ENCODE assay signal across 1 cellular context in the genomic region with DNA sequence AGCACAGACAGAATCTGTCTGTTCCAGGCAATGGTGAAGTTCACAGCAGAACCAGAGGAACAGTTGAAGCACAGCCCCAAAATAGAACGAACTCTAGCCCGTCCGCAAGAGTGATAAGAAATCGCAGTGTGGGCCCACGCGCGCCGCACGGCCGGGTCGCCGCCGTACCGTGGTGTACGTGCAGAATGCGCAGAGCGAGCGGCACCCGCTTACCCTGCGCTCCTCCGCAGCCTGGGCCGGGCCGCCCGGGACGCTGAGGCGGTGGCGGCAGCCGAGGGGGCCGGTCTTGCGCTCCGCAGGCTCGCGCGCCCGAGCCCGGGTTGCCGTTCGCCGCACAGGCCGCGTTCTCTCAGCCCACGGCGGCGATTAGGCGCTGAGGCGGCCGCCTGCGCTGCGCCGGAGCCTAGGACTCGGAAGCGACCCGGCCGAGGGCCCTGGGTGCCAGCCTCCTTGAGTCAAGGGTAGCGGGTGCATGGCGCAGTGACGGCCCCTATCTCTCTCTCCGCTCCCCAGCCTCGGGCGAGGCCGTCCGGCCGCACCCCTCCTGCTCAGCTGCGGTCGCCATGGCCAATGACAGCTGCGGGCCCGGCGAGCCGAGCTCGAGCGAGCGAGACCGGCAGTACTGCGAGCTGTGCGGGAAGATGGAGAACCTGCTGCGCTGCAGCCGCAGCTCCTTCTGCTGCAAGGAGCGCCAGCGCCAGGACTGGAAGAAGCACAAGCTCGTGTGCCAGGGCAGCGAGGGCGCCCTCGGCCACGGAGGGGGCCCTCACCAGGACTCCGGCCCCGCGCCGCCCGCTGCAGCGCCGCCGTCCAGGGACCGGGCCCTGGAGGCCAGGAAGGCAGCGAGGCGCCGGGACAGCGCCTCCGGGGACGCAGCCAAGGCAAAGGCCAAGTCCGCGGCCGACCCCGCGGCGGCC.
TF ChIP-seq lines count a peak whose summit lies in the region.

No MANE protein-coding gene starts in this region.

TF ChIP-seq in H1, 55 proteins besides CTCF, POLR2A, EP300 and RAD21 (continued from another document):
- TF ChIP-seq CREB1 (IDR thresholded peaks at IDR 0.05) (0 out of 2 replicates have a peak, but pooled peaks have one; percentile 7), NRF1 (IDR thresholded peaks at IDR 0.05; ENCODE audit: low read depth, low read length) (no peak), TAF7 (optimal IDR thresholded peaks at IDR 0.05; ENCODE audit: borderline replicate concordance, low read depth, low read length) (no peak), RFX5 (IDR thresholded peaks at IDR 0.05; ENCODE audit: borderline replicate concordance, low read depth, low read length) (no peak), SRF (IDR thresholded peaks at IDR 0.05; ENCODE audit: low read depth, low read length) (no peak), RBBP5 (IDR thresholded peaks at IDR 0.05; ENCODE audit: borderline replicate concordance, low read depth, low read length) (peak; percentile 84), SP1 (IDR thresholded peaks at IDR 0.05; ENCODE audit: low read depth, low read length) (no peak), CHD1 (IDR thresholded peaks at IDR 0.05; ENCODE audit: low read depth, low read length) (no peak), YY1 (IDR thresholded peaks at IDR 0.05; ENCODE audit: low read depth, low read length) (peak; percentile 31; the same call in 1 of the 2 replicates), POLR2AphosphoS5 (IDR thresholded peaks at IDR 0.05; ENCODE audit: low read depth, low read length) (no peak), NANOG (IDR thresholded peaks at IDR 0.05; ENCODE audit: insufficient read depth, low read depth, low read length, poor library complexity, severe bottlenecking) (no peak), TAF1 (IDR thresholded peaks at IDR 0.05; ENCODE audit: low read depth, low read length) (0 out of 2 replicates have a peak, but pooled peaks have one; percentile 6), GABPA (IDR thresholded peaks at IDR 0.05; ENCODE audit: borderline replicate concordance, insufficient read depth, low read length) (peak; percentile 69), GTF2F1 (IDR thresholded peaks at IDR 0.05; ENCODE audit: borderline replicate concordance, low read depth, low read length) (no peak), CBX5 (IDR thresholded peaks at IDR 0.05; ENCODE audit: low read depth, low read length) (no peak), TEAD4 (IDR thresholded peaks at IDR 0.05; ENCODE audit: low read depth, low read length) (no peak), TBP (IDR thresholded peaks at IDR 0.05; ENCODE audit: low read depth, low read length) (peak; percentile 11; the same call in 1 of the 2 replicates), KDM4A (IDR thresholded peaks at IDR 0.05; ENCODE audit: low read depth, low read length, severe bottlenecking) (peak; percentile 64), BACH1 (IDR thresholded peaks at IDR 0.05; ENCODE audit: low read length) (no peak), SIX5 (IDR thresholded peaks at IDR 0.05; ENCODE audit: low read depth, low read length) (no peak), EGR1 (IDR thresholded peaks at IDR 0.05; ENCODE audit: borderline replicate concordance, low read depth, low read length) (no peak), SIRT6 (IDR thresholded peaks at IDR 0.05; ENCODE audit: low read length) (no peak), SAP30 (IDR thresholded peaks at IDR 0.05; ENCODE audit: insufficient read depth, insufficient replicate concordance, low read length) (no peak), JUND (IDR thresholded peaks at IDR 0.05; ENCODE audit: low read length) (no peak), HDAC2 (IDR thresholded peaks at IDR 0.05; ENCODE audit: borderline replicate concordance in 1 of 2, low read depth in 2 of 2, low read length in 2 of 2) (no peak)
- TF ChIP-seq, protein P1, sequence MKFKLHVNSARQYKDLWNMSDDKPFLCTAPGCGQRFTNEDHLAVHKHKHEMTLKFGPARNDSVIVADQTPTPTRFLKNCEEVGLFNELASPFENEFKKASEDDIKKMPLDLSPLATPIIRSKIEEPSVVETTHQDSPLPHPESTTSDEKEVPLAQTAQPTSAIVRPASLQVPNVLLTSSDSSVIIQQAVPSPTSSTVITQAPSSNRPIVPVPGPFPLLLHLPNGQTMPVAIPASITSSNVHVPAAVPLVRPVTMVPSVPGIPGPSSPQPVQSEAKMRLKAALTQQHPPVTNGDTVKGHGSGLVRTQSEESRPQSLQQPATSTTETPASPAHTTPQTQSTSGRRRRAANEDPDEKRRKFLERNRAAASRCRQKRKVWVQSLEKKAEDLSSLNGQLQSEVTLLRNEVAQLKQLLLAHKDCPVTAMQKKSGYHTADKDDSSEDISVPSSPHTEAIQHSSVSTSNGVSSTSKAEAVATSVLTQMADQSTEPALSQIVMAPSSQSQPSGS (IDR thresholded peaks at IDR 0.05; ENCODE audit: low read length) = no peak
- TF ChIP-seq, protein P2, sequence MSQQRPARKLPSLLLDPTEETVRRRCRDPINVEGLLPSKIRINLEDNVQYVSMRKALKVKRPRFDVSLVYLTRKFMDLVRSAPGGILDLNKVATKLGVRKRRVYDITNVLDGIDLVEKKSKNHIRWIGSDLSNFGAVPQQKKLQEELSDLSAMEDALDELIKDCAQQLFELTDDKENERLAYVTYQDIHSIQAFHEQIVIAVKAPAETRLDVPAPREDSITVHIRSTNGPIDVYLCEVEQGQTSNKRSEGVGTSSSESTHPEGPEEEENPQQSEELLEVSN (IDR thresholded peaks at IDR 0.05) = no peak
- TF ChIP-seq, protein P3, sequence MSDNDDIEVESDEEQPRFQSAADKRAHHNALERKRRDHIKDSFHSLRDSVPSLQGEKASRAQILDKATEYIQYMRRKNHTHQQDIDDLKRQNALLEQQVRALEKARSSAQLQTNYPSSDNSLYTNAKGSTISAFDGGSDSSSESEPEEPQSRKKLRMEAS (IDR thresholded peaks at IDR 0.05) = peak; percentile 5
- TF ChIP-seq, protein P4, sequence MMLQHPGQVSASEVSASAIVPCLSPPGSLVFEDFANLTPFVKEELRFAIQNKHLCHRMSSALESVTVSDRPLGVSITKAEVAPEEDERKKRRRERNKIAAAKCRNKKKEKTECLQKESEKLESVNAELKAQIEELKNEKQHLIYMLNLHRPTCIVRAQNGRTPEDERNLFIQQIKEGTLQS (IDR thresholded peaks at IDR 0.05; ENCODE audit: insufficient read depth, low read depth, low read length) = no peak
